In the genomic region with DNA sequence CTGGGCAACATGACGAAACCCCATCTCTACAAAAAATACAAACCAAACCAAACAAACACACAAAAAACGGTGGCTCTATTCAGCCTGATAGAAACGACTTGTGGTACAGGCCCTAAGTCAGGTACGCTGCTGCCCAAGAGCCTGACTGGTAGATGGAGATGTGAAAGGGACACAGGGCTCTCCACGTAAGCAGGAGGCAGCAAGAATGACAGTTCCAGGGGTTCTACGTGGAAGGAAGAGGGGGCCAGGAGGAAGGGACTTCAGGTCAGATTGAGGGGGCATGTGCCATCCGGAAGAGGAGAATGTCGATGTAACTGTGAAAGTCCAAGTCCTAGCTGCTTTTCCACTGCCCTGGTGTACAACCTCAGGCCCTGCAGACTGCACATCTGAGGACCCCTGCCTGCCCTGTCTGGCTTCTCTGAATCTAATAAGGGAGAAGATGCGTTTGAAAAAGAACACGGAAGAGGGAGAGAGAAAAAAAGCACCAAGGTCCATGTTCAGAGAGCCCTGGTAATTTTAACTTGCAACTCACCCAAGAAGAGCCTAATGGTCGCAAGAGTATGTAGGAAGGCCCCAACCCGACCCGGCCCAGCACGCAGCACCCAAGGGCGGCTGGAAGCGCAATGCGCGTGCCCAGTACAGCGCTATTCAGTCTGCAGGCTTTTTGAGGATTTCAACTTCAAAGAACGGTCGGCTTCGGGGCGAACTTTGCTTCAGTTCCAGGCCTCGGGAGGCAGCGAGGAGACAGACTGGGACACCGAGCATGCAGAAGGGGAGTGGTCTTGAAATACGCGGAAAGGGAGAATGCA, we compare ENCODE assay signal across 6 cellular contexts.
DNase-seq lines count a peak whose midpoint lies in the region; ATAC-seq and TF ChIP-seq lines count a peak whose summit lies in the region.

No MANE protein-coding gene starts in this region.

- H3K27me3 ChIP-seq in iPS-15b (ENCODE audit: control insufficient read depth, insufficient read depth, low read length): peaks cover 3% of the 10 kb centered on the region

- peak overlapping the region; percentile 92 for H3K9ac ChIP-seq in iPS-15b (ENCODE audit: low read depth, low read length)

- H3K4me1 ChIP-seq in iPS-15b (ENCODE audit: control insufficient read depth, insufficient read depth, low read length): peaks cover 6% of the 10 kb centered on the region

- ATAC-seq in GM21381 (IDR thresholded peaks at IDR 0.05; ENCODE audit: unreplicated experiment) (peak; percentile 8), SK-N-SH treated with all-trans-retinoic acid at 6 μM for 48 hours (peak; percentile 44), GM21515 (IDR thresholded peaks at IDR 0.05; ENCODE audit: unreplicated experiment) (no peak)

- no peaks in the 10 kb centered on the region for H3K9me3 ChIP-seq in iPS-15b (ENCODE audit: control insufficient read depth, insufficient read depth, low read length)

- DNase-seq in NCI-H82 treated with DMSO at 0.1 percent for 48 hours (lab: John Stamatoyannopoulos, UW; ENCODE audit: unreplicated experiment) (no peak), NCI-H2171 (lab: John Stamatoyannopoulos, UW) (no peak)

- H3K36me3 ChIP-seq in iPS-15b (ENCODE audit: control insufficient read depth, insufficient read depth, low read length): peaks cover 3% of the 10 kb centered on the region

- peak overlapping the region; percentile 99 for H3K4me3 ChIP-seq in iPS-15b (ENCODE audit: low read depth, low read length)

TF ChIP-seq in SK-N-SH treated with all-trans-retinoic acid at 6 μM for 48 hours, 23 proteins besides CTCF, POLR2A, EP300 and RAD21:
- TF ChIP-seq OSR1 (CRISPR knock-in tag; IDR thresholded peaks at IDR 0.05): no peak
- no peak for TF ChIP-seq ISL1 (CRISPR knock-in tag; IDR thresholded peaks at IDR 0.05)
- TF ChIP-seq, protein P1, sequence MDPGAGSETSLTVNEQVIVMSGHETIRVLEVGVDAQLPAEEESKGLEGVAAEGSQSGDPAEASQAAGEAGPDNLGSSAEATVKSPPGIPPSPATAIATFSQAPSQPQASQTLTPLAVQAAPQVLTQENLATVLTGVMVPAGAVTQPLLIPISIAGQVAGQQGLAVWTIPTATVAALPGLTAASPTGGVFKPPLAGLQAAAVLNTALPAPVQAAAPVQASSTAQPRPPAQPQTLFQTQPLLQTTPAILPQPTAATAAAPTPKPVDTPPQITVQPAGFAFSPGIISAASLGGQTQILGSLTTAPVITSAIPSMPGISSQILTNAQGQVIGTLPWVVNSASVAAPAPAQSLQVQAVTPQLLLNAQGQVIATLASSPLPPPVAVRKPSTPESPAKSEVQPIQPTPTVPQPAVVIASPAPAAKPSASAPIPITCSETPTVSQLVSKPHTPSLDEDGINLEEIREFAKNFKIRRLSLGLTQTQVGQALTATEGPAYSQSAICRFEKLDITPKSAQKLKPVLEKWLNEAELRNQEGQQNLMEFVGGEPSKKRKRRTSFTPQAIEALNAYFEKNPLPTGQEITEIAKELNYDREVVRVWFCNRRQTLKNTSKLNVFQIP (CRISPR knock-in tag; IDR thresholded peaks at IDR 0.05; ENCODE audit: borderline replicate concordance, low read depth): no peak
- TF ChIP-seq ZC3H10 (CRISPR knock-in tag; IDR thresholded peaks at IDR 0.05): no peak
- no peak for TF ChIP-seq BACH2 (CRISPR knock-in tag; IDR thresholded peaks at IDR 0.05; ENCODE audit: borderline replicate concordance)
- TF ChIP-seq ZFP3 (CRISPR knock-in tag; IDR thresholded peaks at IDR 0.05): no peak
- TF ChIP-seq, protein P2, sequence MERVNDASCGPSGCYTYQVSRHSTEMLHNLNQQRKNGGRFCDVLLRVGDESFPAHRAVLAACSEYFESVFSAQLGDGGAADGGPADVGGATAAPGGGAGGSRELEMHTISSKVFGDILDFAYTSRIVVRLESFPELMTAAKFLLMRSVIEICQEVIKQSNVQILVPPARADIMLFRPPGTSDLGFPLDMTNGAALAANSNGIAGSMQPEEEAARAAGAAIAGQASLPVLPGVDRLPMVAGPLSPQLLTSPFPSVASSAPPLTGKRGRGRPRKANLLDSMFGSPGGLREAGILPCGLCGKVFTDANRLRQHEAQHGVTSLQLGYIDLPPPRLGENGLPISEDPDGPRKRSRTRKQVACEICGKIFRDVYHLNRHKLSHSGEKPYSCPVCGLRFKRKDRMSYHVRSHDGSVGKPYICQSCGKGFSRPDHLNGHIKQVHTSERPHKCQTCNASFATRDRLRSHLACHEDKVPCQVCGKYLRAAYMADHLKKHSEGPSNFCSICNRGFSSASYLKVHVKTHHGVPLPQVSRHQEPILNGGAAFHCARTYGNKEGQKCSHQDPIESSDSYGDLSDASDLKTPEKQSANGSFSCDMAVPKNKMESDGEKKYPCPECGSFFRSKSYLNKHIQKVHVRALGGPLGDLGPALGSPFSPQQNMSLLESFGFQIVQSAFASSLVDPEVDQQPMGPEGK (CRISPR knock-in tag; IDR thresholded peaks at IDR 0.05; ENCODE audit: borderline replicate concordance): no peak
- no peak for TF ChIP-seq ZNF70 (CRISPR knock-in tag; IDR thresholded peaks at IDR 0.05)
- TF ChIP-seq TCF4 (CRISPR knock-in tag; IDR thresholded peaks at IDR 0.05; ENCODE audit: borderline replicate concordance): no peak
- no peak for TF ChIP-seq PPARA (CRISPR knock-in tag; IDR thresholded peaks at IDR 0.05; ENCODE audit: borderline replicate concordance)
- TF ChIP-seq RARB (CRISPR knock-in tag; IDR thresholded peaks at IDR 0.05): no peak
- TF ChIP-seq ZNF565 (CRISPR knock-in tag; conservative IDR thresholded peaks at IDR 0.05; ENCODE audit: low read depth): no peak
- TF ChIP-seq CSRNP3 (CRISPR knock-in tag; IDR thresholded peaks at IDR 0.05): no peak
- TF ChIP-seq GLIS3 (CRISPR knock-in tag; IDR thresholded peaks at IDR 0.05): no peak
- TF ChIP-seq, protein P3, sequence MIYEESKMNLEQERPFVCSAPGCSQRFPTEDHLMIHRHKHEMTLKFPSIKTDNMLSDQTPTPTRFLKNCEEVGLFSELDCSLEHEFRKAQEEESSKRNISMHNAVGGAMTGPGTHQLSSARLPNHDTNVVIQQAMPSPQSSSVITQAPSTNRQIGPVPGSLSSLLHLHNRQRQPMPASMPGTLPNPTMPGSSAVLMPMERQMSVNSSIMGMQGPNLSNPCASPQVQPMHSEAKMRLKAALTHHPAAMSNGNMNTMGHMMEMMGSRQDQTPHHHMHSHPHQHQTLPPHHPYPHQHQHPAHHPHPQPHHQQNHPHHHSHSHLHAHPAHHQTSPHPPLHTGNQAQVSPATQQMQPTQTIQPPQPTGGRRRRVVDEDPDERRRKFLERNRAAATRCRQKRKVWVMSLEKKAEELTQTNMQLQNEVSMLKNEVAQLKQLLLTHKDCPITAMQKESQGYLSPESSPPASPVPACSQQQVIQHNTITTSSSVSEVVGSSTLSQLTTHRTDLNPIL (CRISPR knock-in tag; IDR thresholded peaks at IDR 0.05; ENCODE audit: low read depth): no peak
- TF ChIP-seq CSDC2 (CRISPR knock-in tag; IDR thresholded peaks at IDR 0.05): no peak
- TF ChIP-seq ZFP30 (CRISPR knock-in tag; IDR thresholded peaks at IDR 0.05): no peak
- TF ChIP-seq ZNF8 (CRISPR knock-in tag; IDR thresholded peaks at IDR 0.05): no peak
